In the genomic region with DNA sequence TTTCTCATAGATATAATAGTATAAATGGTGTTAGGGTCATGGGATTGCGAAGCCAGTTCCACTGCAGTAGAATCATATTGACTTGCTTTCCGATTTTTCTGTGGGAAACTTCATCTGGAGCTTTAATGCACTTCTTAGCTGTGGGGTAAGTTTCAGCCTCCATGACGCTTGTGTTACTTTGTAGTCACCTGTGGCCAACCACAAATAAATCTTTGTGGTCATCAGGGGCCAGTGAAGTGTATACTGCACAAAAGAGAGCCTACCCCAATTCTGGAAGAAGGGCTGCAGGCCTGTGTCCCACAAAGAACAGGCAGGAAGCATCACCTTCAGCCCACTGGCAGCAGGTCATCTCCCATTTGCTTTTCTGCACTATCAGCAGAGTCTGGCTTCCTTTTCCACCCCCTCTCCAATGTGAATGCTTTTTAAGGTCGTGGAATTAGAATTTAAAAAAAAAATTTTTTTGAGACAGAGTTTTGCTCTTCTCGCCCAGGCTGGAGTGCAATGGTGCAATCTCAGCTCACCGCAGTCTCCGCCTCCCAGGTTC, we compare ENCODE assay signal across 2 cellular contexts.
A peak's percentile ranks its signal among the peaks of the same experiment; 100 is the strongest.
TF ChIP-seq lines count a peak whose summit lies in the region.

No MANE protein-coding gene starts in this region.

TF ChIP-seq in GM12878, 131 proteins besides CTCF, POLR2A, EP300 and RAD21 (continues in another document):
- TF ChIP-seq FOXM1 (IDR thresholded peaks at IDR 0.05; ENCODE audit: low read depth, low read length) (0 out of 2 replicates have a peak, but pooled peaks have one; percentile 63), RFX5 (IDR thresholded peaks at IDR 0.05; ENCODE audit: low read depth, low read length) (no peak), PAX5 (IDR thresholded peaks at IDR 0.05; ENCODE audit: borderline replicate concordance, low read depth, low read length) (peak; percentile 94), RUNX3 (IDR thresholded peaks at IDR 0.05; ENCODE audit: low read length) (peak; percentile 98), BCL11A (IDR thresholded peaks at IDR 0.05; ENCODE audit: low read depth, low read length) (peak; percentile 89), IKZF2 (IDR thresholded peaks at IDR 0.05) (peak; percentile 84 to 85), TCF3 (IDR thresholded peaks at IDR 0.05; ENCODE audit: borderline replicate concordance, insufficient read depth, low read depth, low read length) (no peak), SMARCA5 (IDR thresholded peaks at IDR 0.05) (no peak), MEF2B (IDR thresholded peaks at IDR 0.05; ENCODE audit: partially characterized antibody, poor library complexity, severe bottlenecking) (peak; percentile 37), ATF7 (IDR thresholded peaks at IDR 0.05; ENCODE audit: low read depth) (0 out of 2 replicates have a peak, but pooled peaks have one; percentile 40)
- TF ChIP-seq, protein P1, sequence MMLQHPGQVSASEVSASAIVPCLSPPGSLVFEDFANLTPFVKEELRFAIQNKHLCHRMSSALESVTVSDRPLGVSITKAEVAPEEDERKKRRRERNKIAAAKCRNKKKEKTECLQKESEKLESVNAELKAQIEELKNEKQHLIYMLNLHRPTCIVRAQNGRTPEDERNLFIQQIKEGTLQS (IDR thresholded peaks at IDR 0.05; ENCODE audit: borderline replicate concordance, extremely low read depth, low read depth, low read length) = no peak
- TF ChIP-seq, protein P2, sequence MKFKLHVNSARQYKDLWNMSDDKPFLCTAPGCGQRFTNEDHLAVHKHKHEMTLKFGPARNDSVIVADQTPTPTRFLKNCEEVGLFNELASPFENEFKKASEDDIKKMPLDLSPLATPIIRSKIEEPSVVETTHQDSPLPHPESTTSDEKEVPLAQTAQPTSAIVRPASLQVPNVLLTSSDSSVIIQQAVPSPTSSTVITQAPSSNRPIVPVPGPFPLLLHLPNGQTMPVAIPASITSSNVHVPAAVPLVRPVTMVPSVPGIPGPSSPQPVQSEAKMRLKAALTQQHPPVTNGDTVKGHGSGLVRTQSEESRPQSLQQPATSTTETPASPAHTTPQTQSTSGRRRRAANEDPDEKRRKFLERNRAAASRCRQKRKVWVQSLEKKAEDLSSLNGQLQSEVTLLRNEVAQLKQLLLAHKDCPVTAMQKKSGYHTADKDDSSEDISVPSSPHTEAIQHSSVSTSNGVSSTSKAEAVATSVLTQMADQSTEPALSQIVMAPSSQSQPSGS (IDR thresholded peaks at IDR 0.05; ENCODE audit: low read length) = peak; percentile 32; the same call in 1 of the 2 replicates
- TF ChIP-seq, protein P3, sequence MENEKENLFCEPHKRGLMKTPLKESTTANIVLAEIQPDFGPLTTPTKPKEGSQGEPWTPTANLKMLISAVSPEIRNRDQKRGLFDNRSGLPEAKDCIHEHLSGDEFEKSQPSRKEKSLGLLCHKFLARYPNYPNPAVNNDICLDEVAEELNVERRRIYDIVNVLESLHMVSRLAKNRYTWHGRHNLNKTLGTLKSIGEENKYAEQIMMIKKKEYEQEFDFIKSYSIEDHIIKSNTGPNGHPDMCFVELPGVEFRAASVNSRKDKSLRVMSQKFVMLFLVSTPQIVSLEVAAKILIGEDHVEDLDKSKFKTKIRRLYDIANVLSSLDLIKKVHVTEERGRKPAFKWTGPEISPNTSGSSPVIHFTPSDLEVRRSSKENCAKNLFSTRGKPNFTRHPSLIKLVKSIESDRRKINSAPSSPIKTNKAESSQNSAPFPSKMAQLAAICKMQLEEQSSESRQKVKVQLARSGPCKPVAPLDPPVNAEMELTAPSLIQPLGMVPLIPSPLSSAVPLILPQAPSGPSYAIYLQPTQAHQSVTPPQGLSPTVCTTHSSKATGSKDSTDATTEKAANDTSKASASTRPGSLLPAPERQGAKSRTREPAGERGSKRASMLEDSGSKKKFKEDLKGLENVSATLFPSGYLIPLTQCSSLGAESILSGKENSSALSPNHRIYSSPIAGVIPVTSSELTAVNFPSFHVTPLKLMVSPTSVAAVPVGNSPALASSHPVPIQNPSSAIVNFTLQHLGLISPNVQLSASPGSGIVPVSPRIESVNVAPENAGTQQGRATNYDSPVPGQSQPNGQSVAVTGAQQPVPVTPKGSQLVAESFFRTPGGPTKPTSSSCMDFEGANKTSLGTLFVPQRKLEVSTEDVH (IDR thresholded peaks at IDR 0.05; ENCODE audit: low read depth, partially characterized antibody) = no peak
- TF ChIP-seq, protein P4, sequence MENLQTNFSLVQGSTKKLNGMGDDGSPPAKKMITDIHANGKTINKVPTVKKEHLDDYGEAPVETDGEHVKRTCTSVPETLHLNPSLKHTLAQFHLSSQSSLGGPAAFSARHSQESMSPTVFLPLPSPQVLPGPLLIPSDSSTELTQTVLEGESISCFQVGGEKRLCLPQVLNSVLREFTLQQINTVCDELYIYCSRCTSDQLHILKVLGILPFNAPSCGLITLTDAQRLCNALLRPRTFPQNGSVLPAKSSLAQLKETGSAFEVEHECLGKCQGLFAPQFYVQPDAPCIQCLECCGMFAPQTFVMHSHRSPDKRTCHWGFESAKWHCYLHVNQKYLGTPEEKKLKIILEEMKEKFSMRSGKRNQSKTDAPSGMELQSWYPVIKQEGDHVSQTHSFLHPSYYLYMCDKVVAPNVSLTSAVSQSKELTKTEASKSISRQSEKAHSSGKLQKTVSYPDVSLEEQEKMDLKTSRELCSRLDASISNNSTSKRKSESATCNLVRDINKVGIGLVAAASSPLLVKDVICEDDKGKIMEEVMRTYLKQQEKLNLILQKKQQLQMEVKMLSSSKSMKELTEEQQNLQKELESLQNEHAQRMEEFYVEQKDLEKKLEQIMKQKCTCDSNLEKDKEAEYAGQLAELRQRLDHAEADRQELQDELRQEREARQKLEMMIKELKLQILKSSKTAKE (IDR thresholded peaks at IDR 0.05; ENCODE audit: low read depth, poor library complexity, severe bottlenecking) = peak; percentile 45

TF ChIP-seq in GM23338, 12 proteins besides CTCF, POLR2A, EP300 and RAD21:
- TF ChIP-seq, protein P5, sequence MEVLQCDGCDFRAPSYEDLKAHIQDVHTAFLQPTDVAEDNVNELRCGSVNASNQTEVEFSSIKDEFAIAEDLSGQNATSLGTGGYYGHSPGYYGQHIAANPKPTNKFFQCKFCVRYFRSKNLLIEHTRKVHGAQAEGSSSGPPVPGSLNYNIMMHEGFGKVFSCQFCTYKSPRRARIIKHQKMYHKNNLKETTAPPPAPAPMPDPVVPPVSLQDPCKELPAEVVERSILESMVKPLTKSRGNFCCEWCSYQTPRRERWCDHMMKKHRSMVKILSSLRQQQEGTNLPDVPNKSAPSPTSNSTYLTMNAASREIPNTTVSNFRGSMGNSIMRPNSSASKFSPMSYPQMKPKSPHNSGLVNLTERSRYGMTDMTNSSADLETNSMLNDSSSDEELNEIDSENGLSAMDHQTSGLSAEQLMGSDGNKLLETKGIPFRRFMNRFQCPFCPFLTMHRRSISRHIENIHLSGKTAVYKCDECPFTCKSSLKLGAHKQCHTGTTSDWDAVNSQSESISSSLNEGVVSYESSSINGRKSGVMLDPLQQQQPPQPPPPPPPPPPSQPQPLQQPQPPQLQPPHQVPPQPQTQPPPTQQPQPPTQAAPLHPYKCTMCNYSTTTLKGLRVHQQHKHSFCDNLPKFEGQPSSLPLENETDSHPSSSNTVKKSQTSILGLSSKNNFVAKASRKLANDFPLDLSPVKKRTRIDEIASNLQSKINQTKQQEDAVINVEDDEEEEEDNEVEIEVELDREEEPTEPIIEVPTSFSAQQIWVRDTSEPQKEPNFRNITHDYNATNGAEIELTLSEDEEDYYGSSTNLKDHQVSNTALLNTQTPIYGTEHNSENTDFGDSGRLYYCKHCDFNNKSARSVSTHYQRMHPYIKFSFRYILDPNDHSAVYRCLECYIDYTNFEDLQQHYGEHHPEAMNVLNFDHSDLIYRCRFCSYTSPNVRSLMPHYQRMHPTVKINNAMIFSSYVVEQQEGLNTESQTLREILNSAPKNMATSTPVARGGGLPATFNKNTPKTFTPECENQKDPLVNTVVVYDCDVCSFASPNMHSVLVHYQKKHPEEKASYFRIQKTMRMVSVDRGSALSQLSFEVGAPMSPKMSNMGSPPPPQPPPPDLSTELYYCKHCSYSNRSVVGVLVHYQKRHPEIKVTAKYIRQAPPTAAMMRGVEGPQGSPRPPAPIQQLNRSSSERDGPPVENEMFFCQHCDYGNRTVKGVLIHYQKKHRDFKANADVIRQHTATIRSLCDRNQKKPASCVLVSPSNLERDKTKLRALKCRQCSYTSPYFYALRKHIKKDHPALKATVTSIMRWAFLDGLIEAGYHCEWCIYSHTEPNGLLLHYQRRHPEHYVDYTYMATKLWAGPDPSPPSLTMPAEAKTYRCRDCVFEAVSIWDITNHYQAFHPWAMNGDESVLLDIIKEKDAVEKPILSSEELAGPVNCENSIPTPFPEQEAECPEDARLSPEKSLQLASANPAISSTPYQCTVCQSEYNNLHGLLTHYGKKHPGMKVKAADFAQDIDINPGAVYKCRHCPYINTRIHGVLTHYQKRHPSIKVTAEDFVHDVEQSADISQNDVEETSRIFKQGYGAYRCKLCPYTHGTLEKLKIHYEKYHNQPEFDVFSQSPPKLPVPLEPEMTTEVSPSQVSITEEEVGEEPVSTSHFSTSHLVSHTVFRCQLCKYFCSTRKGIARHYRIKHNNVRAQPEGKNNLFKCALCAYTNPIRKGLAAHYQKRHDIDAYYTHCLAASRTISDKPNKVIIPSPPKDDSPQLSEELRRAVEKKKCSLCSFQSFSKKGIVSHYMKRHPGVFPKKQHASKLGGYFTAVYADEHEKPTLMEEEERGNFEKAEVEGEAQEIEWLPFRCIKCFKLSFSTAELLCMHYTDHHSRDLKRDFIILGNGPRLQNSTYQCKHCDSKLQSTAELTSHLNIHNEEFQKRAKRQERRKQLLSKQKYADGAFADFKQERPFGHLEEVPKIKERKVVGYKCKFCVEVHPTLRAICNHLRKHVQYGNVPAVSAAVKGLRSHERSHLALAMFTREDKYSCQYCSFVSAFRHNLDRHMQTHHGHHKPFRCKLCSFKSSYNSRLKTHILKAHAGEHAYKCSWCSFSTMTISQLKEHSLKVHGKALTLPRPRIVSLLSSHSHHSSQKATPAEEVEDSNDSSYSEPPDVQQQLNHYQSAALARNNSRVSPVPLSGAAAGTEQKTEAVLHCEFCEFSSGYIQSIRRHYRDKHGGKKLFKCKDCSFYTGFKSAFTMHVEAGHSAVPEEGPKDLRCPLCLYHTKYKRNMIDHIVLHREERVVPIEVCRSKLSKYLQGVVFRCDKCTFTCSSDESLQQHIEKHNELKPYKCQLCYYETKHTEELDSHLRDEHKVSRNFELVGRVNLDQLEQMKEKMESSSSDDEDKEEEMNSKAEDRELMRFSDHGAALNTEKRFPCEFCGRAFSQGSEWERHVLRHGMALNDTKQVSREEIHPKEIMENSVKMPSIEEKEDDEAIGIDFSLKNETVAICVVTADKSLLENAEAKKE (CRISPR knock-in tag; IDR thresholded peaks at IDR 0.05) = no peak
- TF ChIP-seq POLR2AphosphoS5 (IDR thresholded peaks at IDR 0.05; ENCODE audit: low read depth) (no peak), EZH2phosphoT487 (IDR thresholded peaks at IDR 0.05; ENCODE audit: unreplicated experiment) (no peak)
- TF ChIP-seq, protein P6, sequence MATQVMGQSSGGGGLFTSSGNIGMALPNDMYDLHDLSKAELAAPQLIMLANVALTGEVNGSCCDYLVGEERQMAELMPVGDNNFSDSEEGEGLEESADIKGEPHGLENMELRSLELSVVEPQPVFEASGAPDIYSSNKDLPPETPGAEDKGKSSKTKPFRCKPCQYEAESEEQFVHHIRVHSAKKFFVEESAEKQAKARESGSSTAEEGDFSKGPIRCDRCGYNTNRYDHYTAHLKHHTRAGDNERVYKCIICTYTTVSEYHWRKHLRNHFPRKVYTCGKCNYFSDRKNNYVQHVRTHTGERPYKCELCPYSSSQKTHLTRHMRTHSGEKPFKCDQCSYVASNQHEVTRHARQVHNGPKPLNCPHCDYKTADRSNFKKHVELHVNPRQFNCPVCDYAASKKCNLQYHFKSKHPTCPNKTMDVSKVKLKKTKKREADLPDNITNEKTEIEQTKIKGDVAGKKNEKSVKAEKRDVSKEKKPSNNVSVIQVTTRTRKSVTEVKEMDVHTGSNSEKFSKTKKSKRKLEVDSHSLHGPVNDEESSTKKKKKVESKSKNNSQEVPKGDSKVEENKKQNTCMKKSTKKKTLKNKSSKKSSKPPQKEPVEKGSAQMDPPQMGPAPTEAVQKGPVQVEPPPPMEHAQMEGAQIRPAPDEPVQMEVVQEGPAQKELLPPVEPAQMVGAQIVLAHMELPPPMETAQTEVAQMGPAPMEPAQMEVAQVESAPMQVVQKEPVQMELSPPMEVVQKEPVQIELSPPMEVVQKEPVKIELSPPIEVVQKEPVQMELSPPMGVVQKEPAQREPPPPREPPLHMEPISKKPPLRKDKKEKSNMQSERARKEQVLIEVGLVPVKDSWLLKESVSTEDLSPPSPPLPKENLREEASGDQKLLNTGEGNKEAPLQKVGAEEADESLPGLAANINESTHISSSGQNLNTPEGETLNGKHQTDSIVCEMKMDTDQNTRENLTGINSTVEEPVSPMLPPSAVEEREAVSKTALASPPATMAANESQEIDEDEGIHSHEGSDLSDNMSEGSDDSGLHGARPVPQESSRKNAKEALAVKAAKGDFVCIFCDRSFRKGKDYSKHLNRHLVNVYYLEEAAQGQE (IDR thresholded peaks at IDR 0.05; ENCODE audit: unreplicated experiment) = no peak
